In the genomic region with DNA sequence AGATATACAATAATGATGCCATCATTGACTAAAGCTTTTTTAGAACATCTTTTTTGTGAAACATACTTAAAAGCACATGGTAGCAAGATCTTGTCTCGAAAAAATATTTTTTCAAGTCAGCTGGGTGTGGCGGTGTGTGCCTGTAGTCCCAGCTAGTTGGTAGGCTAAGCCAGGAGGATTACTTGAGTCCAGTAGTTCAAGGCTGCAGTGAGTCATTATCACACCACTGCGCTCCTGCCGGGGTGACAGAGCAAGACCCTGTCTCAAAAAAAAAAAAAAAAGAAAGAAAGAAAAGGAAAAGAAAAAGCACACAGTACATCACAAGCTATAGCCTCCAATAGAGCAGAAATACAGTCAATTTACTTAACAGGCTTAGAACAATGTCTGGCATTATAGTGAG, we compare ENCODE assay signal across 20 cellular contexts. TPM values are rescaled to one million over a fixed set of nuclear protein-coding genes. Genes with fewer than 3 reads are reported as not detected.
DNase-seq lines count a peak whose midpoint lies in the region; ATAC-seq and TF ChIP-seq lines count a peak whose summit lies in the region.
"Had no signal": no experiment of that assay in that cellular context is flagged by ENCODE, and none has a peak within 500 bp of the region (broad histone marks: within the 10 kb centered on the region; RNA-seq: fewer than 3 reads in every experiment).

No MANE protein-coding gene starts in this region.

- no peak for ATAC-seq in Right ventricle myocardium inferior
- ATAC-seq: A549, GM12878 had no signal

- DNase-seq in Daoy (ENCODE audit: low read depth) (peak; percentile 5), MV-4-11 (lab: John Stamatoyannopoulos, UW) (peak; percentile 3), erythroblast (lab: John Stamatoyannopoulos, UW) (peak; percentile 25 to 44), DMS79 treated with DMSO at 0.1 percent for 48 hours (lab: John Stamatoyannopoulos, UW) (no peak), Right ventricle myocardium inferior (ENCODE audit: missing footprints) (no peak)
- DNase-seq in stimulated activated CD8-positive, alpha-beta memory T cell treated with anti-CD3 and anti-CD28 coated beads, Interleukin-4, amount 100 ng/mL, for 48 hours = no peak
- DNase-seq: 8988T; ACHN; AML-193; BE2C; CD4-positive, alpha-beta T cell; CD8-positive, alpha-beta memory T cell; DMS 273 treated with DMSO at 0.1 percent for 48 hours; DMS79; GM23248; H7; HCEC 1CT had no signal

- no peak for TF ChIP-seq POLR2A in erythroblast (IDR thresholded peaks at IDR 0.05; ENCODE audit: low read length)

- intact Hi-C loops in Right ventricle myocardium inferior (cut with DNase I) = no loop called here

RNA-seq across cellular contexts. Expression of gene ENTHD1, which starts 37.0 kb away (rescaled TPM):
- not detected in 2 replicates for total RNA-seq in Daoy (2014; rRNA removed; shearing (Covaris generic))
- total RNA-seq in Right ventricle myocardium inferior = not detected
- total RNA-seq: GM23248, H1, H7 had no signal

RNA-seq across cellular contexts. Expression of gene GRAP2, which starts 44.3 kb away (rescaled TPM):
- 0.11 TPM in 1 of 2 replicates, not detected in the other for total RNA-seq in Daoy (2014; rRNA removed; shearing (Covaris generic))
- 3.5 TPM for total RNA-seq in Right ventricle myocardium inferior
- total RNA-seq: GM23248, H1 had no signal

Comparison
In these comparisons a context has a peak if more than half of its experiments do, and no peak if none do; other contexts are left out.
1. DNase-seq: peak in Daoy (single experiment), MV-4-11 (single experiment) and erythroblast (2 of 2); none in DMS79 treated with DMSO at 0.1 percent for 48 hours (single experiment), stimulated activated CD8-positive, alpha-beta memory T cell treated with anti-CD3 and anti-CD28 coated beads, Interleukin-4, amount 100 ng/mL, for 48 hours (single experiment) and Right ventricle myocardium inferior (single experiment).